ENCODE assay signal across 21 cellular contexts in genomic region chr5:11681796-11682195, GRCh38.
DNase-seq lines count a peak whose midpoint lies in the region; ATAC-seq and TF ChIP-seq lines count a peak whose summit lies in the region.
"Had no signal": no experiment of that assay in that cellular context is flagged by ENCODE, and none has a peak within 500 bp of the region (broad histone marks: within the 10 kb centered on the region; RNA-seq: fewer than 3 reads in every experiment).

No MANE protein-coding gene starts in this region.

- H3K9me2 ChIP-seq in GM23338 (ENCODE audit: insufficient read depth) = peaks cover 7% of the 10 kb centered on the region

- H3K4me1 Mint-ChIP-seq in GM23338 = peaks cover 19% of the 10 kb centered on the region
- H3K4me1 Mint-ChIP-seq in Caco-2 (ENCODE audit: low read depth, unreplicated experiment) = no peaks in the 10 kb centered on the region
- H3K4me1 Mint-ChIP-seq: CD4-positive, CD25-positive, alpha-beta regulatory T cell; CD8-positive, alpha-beta memory T cell had no signal

- H3F3A ChIP-seq in GM23338 (replicated peaks; ENCODE audit: low read depth) = no peaks in the 10 kb centered on the region

- H3K4me3 ChIP-seq in GM23338 = no peak overlapping the region
- no peak overlapping the region for H3K4me3 ChIP-seq in trophoblast cell (ENCODE audit: low read depth, low read length)
- H3K4me3 ChIP-seq in Caco-2 (ENCODE audit: low read depth, low read length) = no peak overlapping the region
- H3K4me3 ChIP-seq in mammary epithelial cell (replicated peaks in 1 of 3; ENCODE audit: insufficient read depth in 1 of 3, low read depth in 2 of 3, low read length in 3 of 3) = no peak overlapping the region
- no peak overlapping the region for H3K4me3 ChIP-seq in ovary
- H3K4me3 ChIP-seq: BLaER1 had no signal

- no peak for DNase-seq in GM23338 (ENCODE audit: low spot score)
- peak; percentile 26 for DNase-seq in SK-N-DZ (ENCODE audit: low spot score)
- DNase-seq in islet precursor cell = peak; percentile 91
- DNase-seq in trophoblast cell = peak; percentile 26 to 28
- no peak for DNase-seq in Caco-2
- DNase-seq in mammary epithelial cell = no peak
- no peak for DNase-seq in activated effector memory CD4-positive, alpha-beta T cell treated with anti-CD3 and anti-CD28 coated beads, Interleukin-2, amount 50 U/mL, for 16 hours
- DNase-seq in ovary = no peak
- DNase-seq: 8988T; ACHN; BE2C; C1 segment of cervical spinal cord; Calu3; CD4-positive, alpha-beta memory T cell; CD4-positive, CD25-positive, alpha-beta regulatory T cell; CD8-positive, alpha-beta memory T cell; COR-L47; DMS79 treated with DMSO at 0.1 percent for 48 hours; GF-D8 had no signal

- H4K8ac ChIP-seq in trophoblast cell (ENCODE audit: low read depth, low read length) = no peak overlapping the region

- no peak overlapping the region for H3K23ac ChIP-seq in trophoblast cell (ENCODE audit: low read length)

- CTCF ChIA-PET in Caco-2 (lab: Charles Lee) (no interaction called here), mammary epithelial cell (lab: Charles Lee; ENCODE audit: low non-redundant PET) (no interaction called here)

- H3K79me2 ChIP-seq in GM23338 (replicated peaks; ENCODE audit: insufficient read depth) (no peaks in the 10 kb centered on the region), trophoblast cell (ENCODE audit: control insufficient read depth, insufficient read depth, low read length, poor library complexity) (no peaks in the 10 kb centered on the region), mammary epithelial cell (ENCODE audit: insufficient read depth, low read length) (no peaks in the 10 kb centered on the region)

- H3K4me2 ChIP-seq in GM23338 (no peak overlapping the region), trophoblast cell (ENCODE audit: low read length) (no peak overlapping the region), mammary epithelial cell (ENCODE audit: insufficient read depth, low read depth, low read length) (no peak overlapping the region)
- H3K4me2 ChIP-seq: BLaER1 had no signal

- H3K27ac ChIP-seq in GM23338 (ENCODE audit: low read depth) = no peak overlapping the region
- H3K27ac ChIP-seq in trophoblast cell (ENCODE audit: low read depth, low read length) = peak overlapping the region; percentile 39
- H3K27ac ChIP-seq in mammary epithelial cell (ENCODE audit: insufficient read depth, low read depth, low read length) = no peak overlapping the region
- no peak overlapping the region for H3K27ac ChIP-seq in ovary
- H3K27ac ChIP-seq: BLaER1 had no signal

- BruUV-seq in Caco-2 (replicated peaks; lab: Mats Ljungman, UMichigan) (no TSS peak), mammary epithelial cell (replicated peaks; lab: Mats Ljungman, UMichigan) (no TSS peak)

- peak overlapping the region; percentile 61; the same call in 1 of the 2 replicates for H3K27ac Mint-ChIP-seq in GM23338
- no peak overlapping the region for H3K27ac Mint-ChIP-seq in Caco-2 (ENCODE audit: unreplicated experiment)
- H3K27ac Mint-ChIP-seq: CD14-positive monocyte; CD4-positive, alpha-beta memory T cell; CD4-positive, CD25-positive, alpha-beta regulatory T cell; CD8-positive, alpha-beta memory T cell had no signal

- H3K36me3 ChIP-seq in GM23338 (ENCODE audit: insufficient read depth) (no peaks in the 10 kb centered on the region), trophoblast cell (ENCODE audit: control insufficient read depth in 1 of 2, insufficient read depth in 2 of 2, low read length in 2 of 2) (no peaks in the 10 kb centered on the region), Caco-2 (ENCODE audit: control insufficient read depth, insufficient read depth, low read length) (no peaks in the 10 kb centered on the region), mammary epithelial cell (ENCODE audit: insufficient read depth, low read length) (no peaks in the 10 kb centered on the region), ovary (no peaks in the 10 kb centered on the region)
- H3K36me3 ChIP-seq: BE2C, BLaER1 had no signal

- no peaks in the 10 kb centered on the region for H3K79me1 ChIP-seq in trophoblast cell (ENCODE audit: low read length)

- H2AFZ ChIP-seq in GM23338 (no peak overlapping the region), trophoblast cell (ENCODE audit: insufficient read depth, low read length, poor library complexity) (no peak overlapping the region), mammary epithelial cell (ENCODE audit: low read depth, low read length) (no peak overlapping the region)

- WGBS in trophoblast cell (ENCODE audit: extremely low coverage, insufficient coverage, insufficient read length) = no CpG with 5 or more reads among the region's 4 CpGs
- WGBS in mammary epithelial cell (ENCODE audit: low coverage, missing lambda C conversion rate) = 61% methylated on average over 4 of the region's 4 CpGs
- WGBS in ovary, 3 donors = 66 to 67% (median 66%) methylated on average over 4 of the region's 4 CpGs

- H3K4ac ChIP-seq in trophoblast cell (ENCODE audit: low read depth, low read length) = no peak overlapping the region

- no peak overlapping the region for H3K4me3 Mint-ChIP-seq in GM23338
- no peak overlapping the region for H3K4me3 Mint-ChIP-seq in Caco-2 (ENCODE audit: unreplicated experiment)
- H3K4me3 Mint-ChIP-seq: CD14-positive monocyte; CD4-positive, alpha-beta memory T cell; CD4-positive, CD25-positive, alpha-beta regulatory T cell; CD8-positive, alpha-beta memory T cell had no signal

- H3K18ac ChIP-seq in trophoblast cell (ENCODE audit: low read length) = no peak overlapping the region

- H4K91ac ChIP-seq in trophoblast cell (ENCODE audit: low read depth, low read length) = no peak overlapping the region

- H2BK5ac ChIP-seq in trophoblast cell (ENCODE audit: low read depth, low read length, poor library complexity) = no peak overlapping the region

- dilution Hi-C loops in mammary epithelial cell (cut with HindIII; ENCODE audit: low sequenced_read_pairs) = no loop called here

- H3K27me3 Mint-ChIP-seq in GM23338 (ENCODE audit: insufficient read depth, low read depth, poor library complexity) = no peaks in the 10 kb centered on the region
- H3K27me3 Mint-ChIP-seq in Caco-2 (ENCODE audit: insufficient read depth, unreplicated experiment) = no peaks in the 10 kb centered on the region
- H3K27me3 Mint-ChIP-seq: CD4-positive, alpha-beta memory T cell; CD4-positive, CD25-positive, alpha-beta regulatory T cell; CD8-positive, alpha-beta memory T cell had no signal

- TF ChIP-seq POLR2A in ovary (IDR thresholded peaks at IDR 0.05) = no peak

- no peaks in the 10 kb centered on the region for H3K27me3 ChIP-seq in GM23338 (ENCODE audit: insufficient read depth)
- H3K27me3 ChIP-seq in trophoblast cell (ENCODE audit: insufficient read depth, low read length) = no peaks in the 10 kb centered on the region
- no peaks in the 10 kb centered on the region for H3K27me3 ChIP-seq in Caco-2 (replicated peaks; ENCODE audit: control insufficient read depth, insufficient read depth, low read length)
- no peaks in the 10 kb centered on the region for H3K27me3 ChIP-seq in mammary epithelial cell (ENCODE audit: insufficient read depth, low read length)
- no peaks in the 10 kb centered on the region for H3K27me3 ChIP-seq in ovary
- H3K27me3 ChIP-seq: BE2C, BLaER1 had no signal

- POLR2A ChIA-PET in Caco-2 (lab: Charles Lee) = no interaction called here

- no peak overlapping the region for H3K14ac ChIP-seq in trophoblast cell (ENCODE audit: low read length)

- H3K9ac ChIP-seq in trophoblast cell (ENCODE audit: low read length) (no peak overlapping the region), mammary epithelial cell (ENCODE audit: insufficient read depth, low read length) (no peak overlapping the region)
- H3K9ac ChIP-seq: BLaER1 had no signal

- H2BK120ac ChIP-seq in trophoblast cell (ENCODE audit: insufficient read depth, low read length, poor library complexity) = no peak overlapping the region

- H3K36me3 Mint-ChIP-seq in GM23338 (ENCODE audit: low read depth) = no peaks in the 10 kb centered on the region
- no peaks in the 10 kb centered on the region for H3K36me3 Mint-ChIP-seq in Caco-2 (ENCODE audit: insufficient read depth, unreplicated experiment)
- H3K36me3 Mint-ChIP-seq: CD14-positive monocyte; CD4-positive, alpha-beta memory T cell; CD4-positive, CD25-positive, alpha-beta regulatory T cell; CD8-positive, alpha-beta memory T cell had no signal

- no peak for ATAC-seq in GM23338

- H2AK5ac ChIP-seq in trophoblast cell (ENCODE audit: low read length) = no peak overlapping the region

- intact Hi-C loops in Caco-2 (cut with micrococcal nuclease; ENCODE audit: unreplicated experiment) (no loop called here), mammary epithelial cell (cut with micrococcal nuclease) (no loop called here), ovary (cut with DNase I) (no loop called here)

- H3K9me3 Mint-ChIP-seq in GM23338 = no peaks in the 10 kb centered on the region
- H3K9me3 Mint-ChIP-seq in Caco-2 (ENCODE audit: unreplicated experiment) = no peaks in the 10 kb centered on the region

- in situ Hi-C loops in mammary epithelial cell (cut with MboI; ENCODE audit: low sequenced_read_pairs in 2 of 2) = no loop called here

- TF ChIP-seq CTCF in GM23338 (conservative IDR thresholded peaks at IDR 0.05; ENCODE audit: low read depth in 2 of 2) (no peak), Caco-2 (IDR thresholded peaks at IDR 0.05; ENCODE audit: insufficient read depth in 1 of 2, low read depth in 1 of 2, low read length in 1 of 2, severe bottlenecking in 1 of 2, unreplicated experiment in 1 of 2) (no peak), mammary epithelial cell (conservative IDR thresholded peaks at IDR 0.05 in 1 of 2, IDR thresholded peaks at IDR 0.05 in 1 of 2; ENCODE audit: extremely low read depth in 1 of 2, insufficient read depth in 1 of 2, low read depth in 1 of 2, low read length in 2 of 2) (no peak), ovary (IDR thresholded peaks at IDR 0.05) (no peak)

- H2BK12ac ChIP-seq in trophoblast cell (ENCODE audit: low read length) = no peak overlapping the region

- no peak for TF ChIP-seq EP300 in ovary (IDR thresholded peaks at IDR 0.05)

- no peak overlapping the region for H4K12ac ChIP-seq in trophoblast cell (ENCODE audit: low read depth, low read length)

- H4K20me1 ChIP-seq in GM23338 (replicated peaks; ENCODE audit: insufficient read depth) (no peaks in the 10 kb centered on the region), mammary epithelial cell (ENCODE audit: insufficient read depth, low read length) (no peaks in the 10 kb centered on the region)
- H4K20me1 ChIP-seq: BLaER1 had no signal

- no peaks in the 10 kb centered on the region for H3K9me3 ChIP-seq in trophoblast cell (ENCODE audit: insufficient read depth, low read depth, low read length)
- no peaks in the 10 kb centered on the region for H3K9me3 ChIP-seq in Caco-2
- peaks cover 4% of the 10 kb centered on the region for H3K9me3 ChIP-seq in mammary epithelial cell (replicated peaks; ENCODE audit: insufficient read depth, low read length)
- no peaks in the 10 kb centered on the region for H3K9me3 ChIP-seq in ovary
- H3K9me3 ChIP-seq: BE2C, BLaER1 had no signal

- H3K4me1 ChIP-seq in GM23338 (ENCODE audit: insufficient read depth) (no peaks in the 10 kb centered on the region), trophoblast cell (ENCODE audit: control insufficient read depth in 1 of 2, insufficient read depth in 2 of 2, low read length in 2 of 2) (peaks cover 4 to 11% of the 10 kb centered on the region in 2 experiments), Caco-2 (no peaks in the 10 kb centered on the region), mammary epithelial cell (ENCODE audit: insufficient read depth, low read length) (no peaks in the 10 kb centered on the region), ovary (ENCODE audit: insufficient read depth) (no peaks in the 10 kb centered on the region)
- H3K4me1 ChIP-seq: BE2C had no signal

Comparison
In these comparisons a context has a peak if more than half of its experiments do, and no peak if none do; other contexts are left out.
1. DNase-seq: peak in SK-N-DZ (single experiment), islet precursor cell (single experiment) and trophoblast cell (2 of 2); none in GM23338 (single experiment), Caco-2 (0 of 2), mammary epithelial cell (single experiment), activated effector memory CD4-positive, alpha-beta T cell treated with anti-CD3 and anti-CD28 coated beads, Interleukin-2, amount 50 U/mL, for 16 hours (single experiment) and ovary (0 of 5).